In genomic region chr16:4425378-4426020, GRCh38 we compare ENCODE assay signal across 8 cellular contexts.
DNase-seq lines count a peak whose midpoint lies in the region; ATAC-seq and TF ChIP-seq lines count a peak whose summit lies in the region.

DNAJA3 (plus strand) TSS chr16:4425868; CDS start chr16:4425882, 14 bp downstream.

- H3K4me3 Mint-ChIP-seq in central memory CD8-positive, alpha-beta T cell = peak within 1 kb of the TSS; percentile 95

- H3K9me3 Mint-ChIP-seq in central memory CD8-positive, alpha-beta T cell = no peaks in the 10 kb centered on the region

- TF ChIP-seq POLR2A in GM19099 (IDR thresholded peaks at IDR 0.05; ENCODE audit: extremely low read depth, insufficient read length, low read depth) = peak; percentile 93

- peaks cover 30% of the 10 kb centered on the region for H3K4me1 Mint-ChIP-seq in central memory CD8-positive, alpha-beta T cell

- peak within 1 kb of the TSS; percentile 99 for H3K27ac Mint-ChIP-seq in central memory CD8-positive, alpha-beta T cell (ENCODE audit: low read depth)

- H3K27me3 Mint-ChIP-seq in central memory CD8-positive, alpha-beta T cell = no peaks in the 10 kb centered on the region

- DNase-seq in AML-193 (lab: John Stamatoyannopoulos, UW) (peak; percentile 85 to 88), NCI-H446 treated with DMSO at 0.1 percent for 48 hours (lab: John Stamatoyannopoulos, UW) (peak; percentile 90), islet precursor cell (peak; percentile 93)
- peak; percentile 84 to 90 for DNase-seq in central memory CD8-positive, alpha-beta T cell (ENCODE audit: low spot score in 2 of 2)
- DNase-seq in stimulated activated CD4-positive, alpha-beta T cell treated with anti-CD3 and anti-CD28 coated beads, Interleukin-12 subunit alpha, Interleukin-12 subunit beta, amount 100 ng/mL, for 4 hours = peak; percentile 91

- peak; percentile 81 for ATAC-seq in HG03378 (IDR thresholded peaks at IDR 0.05; ENCODE audit: unreplicated experiment)
- ATAC-seq in activated CD4-positive, CD25-positive, alpha-beta regulatory T cell treated with anti-CD3 and anti-CD28 coated beads, Interleukin-2, amount 50 U/mL, for 24 hours = peak; percentile 93
- peak; percentile 91 for ATAC-seq in central memory CD8-positive, alpha-beta T cell (replicated peaks; ENCODE audit: extremely low read depth, poor library complexity, severe bottlenecking)

- peaks cover 21% of the 10 kb centered on the region for H3K36me3 Mint-ChIP-seq in central memory CD8-positive, alpha-beta T cell (ENCODE audit: insufficient read depth)

Comparison
In these comparisons a context has a peak if more than half of its experiments do, and no peak if none do; other contexts are left out.
1. Peak in every context shown above with its lines: DNase-seq and ATAC-seq.